ENCODE assay signal across 1 cellular context in genomic region chr9:128912270-128912853, GRCh38.
TF ChIP-seq lines count a peak whose summit lies in the region.

No MANE protein-coding gene starts in this region.

TF ChIP-seq in HepG2, 621 proteins besides CTCF, POLR2A, EP300 and RAD21 (continued from another document):
- no peak for TF ChIP-seq ZNF704 (CRISPR knock-in tag; IDR thresholded peaks at IDR 0.05; ENCODE audit: borderline replicate concordance)
- TF ChIP-seq TEAD3 (CRISPR knock-in tag; optimal IDR thresholded peaks at IDR 0.05; ENCODE audit: borderline replicate concordance) = peak; percentile 80
- TF ChIP-seq DDIT3 (CRISPR knock-in tag; IDR thresholded peaks at IDR 0.05) = no peak
- TF ChIP-seq HOMEZ (CRISPR knock-in tag; IDR thresholded peaks at IDR 0.05; ENCODE audit: low read depth) = peak; percentile 45; the same call in 1 of the 2 replicates
- TF ChIP-seq KLF12 (CRISPR knock-in tag; IDR thresholded peaks at IDR 0.05; ENCODE audit: borderline replicate concordance) = no peak
- no peak for TF ChIP-seq ZBTB39 (CRISPR knock-in tag; IDR thresholded peaks at IDR 0.05)
- no peak for TF ChIP-seq FOXA1 (IDR thresholded peaks at IDR 0.05)
- TF ChIP-seq FOXA1 (CRISPR knock-in tag; IDR thresholded peaks at IDR 0.05) = 0 out of 2 replicates have a peak, but pooled peaks have one; percentile 7
- no peak for TF ChIP-seq ZNF441 (CRISPR knock-in tag; IDR thresholded peaks at IDR 0.05; ENCODE audit: borderline replicate concordance)
- no peak for TF ChIP-seq ZNF720 (CRISPR knock-in tag; IDR thresholded peaks at IDR 0.05)
- TF ChIP-seq ZNF142 (CRISPR knock-in tag; IDR thresholded peaks at IDR 0.05) = no peak
- no peak for TF ChIP-seq ZNF256 (CRISPR knock-in tag; conservative IDR thresholded peaks at IDR 0.05)
- no peak for TF ChIP-seq SIX1 (CRISPR knock-in tag; IDR thresholded peaks at IDR 0.05; ENCODE audit: borderline replicate concordance)
- TF ChIP-seq MEIS2 (CRISPR knock-in tag; IDR thresholded peaks at IDR 0.05) = no peak
- no peak for TF ChIP-seq ZFP90 (CRISPR knock-in tag; IDR thresholded peaks at IDR 0.05; ENCODE audit: borderline replicate concordance)
- TF ChIP-seq PAWR (CRISPR knock-in tag; IDR thresholded peaks at IDR 0.05; ENCODE audit: borderline replicate concordance) = no peak
- 0 out of 2 replicates have a peak, but pooled peaks have one; percentile 58 for TF ChIP-seq ZNF280D (CRISPR knock-in tag; IDR thresholded peaks at IDR 0.05)
- no peak for TF ChIP-seq HNRNPL (IDR thresholded peaks at IDR 0.05; ENCODE audit: low read depth, low read length)
- no peak for TF ChIP-seq FOXJ3 (CRISPR knock-in tag; IDR thresholded peaks at IDR 0.05; ENCODE audit: borderline replicate concordance)
- TF ChIP-seq BCL6 (CRISPR knock-in tag; IDR thresholded peaks at IDR 0.05) = 0 out of 2 replicates have a peak, but pooled peaks have one; percentile 11
- TF ChIP-seq MIER3 (CRISPR knock-in tag; IDR thresholded peaks at IDR 0.05; ENCODE audit: borderline replicate concordance) = 0 out of 2 replicates have a peak, but pooled peaks have one; percentile 16
- no peak for TF ChIP-seq DPF2 (CRISPR knock-in tag; IDR thresholded peaks at IDR 0.05; ENCODE audit: borderline replicate concordance, low read depth)
- TF ChIP-seq SPEN (CRISPR knock-in tag; IDR thresholded peaks at IDR 0.05; ENCODE audit: low read depth) = no peak
- TF ChIP-seq MTF2 (CRISPR knock-in tag; IDR thresholded peaks at IDR 0.05; ENCODE audit: borderline replicate concordance) = no peak
- TF ChIP-seq ZSCAN12 (CRISPR knock-in tag; IDR thresholded peaks at IDR 0.05) = no peak
- TF ChIP-seq GATAD2A (CRISPR knock-in tag; IDR thresholded peaks at IDR 0.05) = peak; percentile 69
- no peak for TF ChIP-seq BHLHE40 (IDR thresholded peaks at IDR 0.05; ENCODE audit: low read length)
- TF ChIP-seq KAT7 (CRISPR knock-in tag; IDR thresholded peaks at IDR 0.05; ENCODE audit: borderline replicate concordance) = no peak
